Comparison of ENCODE assay signal across 9 cellular contexts in the genomic region with DNA sequence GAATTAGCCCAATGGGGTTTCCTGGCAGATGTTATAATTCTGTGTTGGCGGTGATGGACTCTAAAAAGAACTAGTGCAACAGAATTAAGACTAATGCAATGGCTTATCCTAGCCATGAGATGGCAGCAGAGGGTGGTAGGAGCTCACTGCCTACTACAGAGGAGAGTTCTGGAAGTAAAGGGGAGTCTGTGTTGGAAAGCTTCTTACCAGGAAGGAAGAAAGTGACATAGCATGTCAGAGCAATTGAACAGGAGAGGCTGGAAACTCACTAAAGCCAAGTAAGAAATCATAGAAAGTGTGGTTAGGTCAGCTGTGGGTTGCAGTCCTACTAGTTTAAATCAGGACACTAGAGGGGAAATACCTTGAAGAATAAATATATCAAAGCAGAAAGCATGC. TPM values are rescaled to one million over a fixed set of nuclear protein-coding genes. Genes with fewer than 3 reads are reported as not detected.
A peak's percentile ranks its signal among the peaks of the same experiment; 100 is the strongest.
DNase-seq lines count a peak whose midpoint lies in the region; ATAC-seq and TF ChIP-seq lines count a peak whose summit lies in the region.
"Had no signal": no experiment of that assay in that cellular context is flagged by ENCODE, and none has a peak within 500 bp of the region (broad histone marks: within the 10 kb centered on the region; RNA-seq: fewer than 3 reads in every experiment).

No MANE protein-coding gene starts in this region.

- no peak overlapping the region for H3K23ac ChIP-seq in neuronal stem cell (ENCODE audit: low read depth, low read length, poor library complexity)

- H3K9me3 ChIP-seq in T-helper 17 cell (ENCODE audit: control insufficient read depth, low read length, poor library complexity, severe bottlenecking) (no peaks in the 10 kb centered on the region), neuronal stem cell (replicated peaks in 1 of 2; ENCODE audit: control insufficient read depth in 2 of 2, insufficient read depth in 1 of 2, low read depth in 1 of 2, low read length in 2 of 2) (no peaks in the 10 kb centered on the region)

- H3K18ac ChIP-seq in neuronal stem cell (ENCODE audit: low read length): no peak overlapping the region

- no peak overlapping the region for H4K91ac ChIP-seq in neuronal stem cell (ENCODE audit: low read depth, low read length, poor library complexity)

- H3K27ac Mint-ChIP-seq in T-helper 17 cell: no peak overlapping the region
- H3K27ac Mint-ChIP-seq: T-cell had no signal

- WGBS in neuronal stem cell (ENCODE audit: extremely low coverage in 2 of 2, insufficient read length in 2 of 2, insufficient replicate concordance in 1 of 2), 2 donors: no CpG with 5 or more reads among the region's 1 CpG

- no peaks in the 10 kb centered on the region for H3K36me3 Mint-ChIP-seq in T-helper 17 cell (ENCODE audit: low read depth)
- H3K36me3 Mint-ChIP-seq: T-cell had no signal

- H3K4me1 Mint-ChIP-seq in T-helper 17 cell: no peaks in the 10 kb centered on the region

- H3K27me3 Mint-ChIP-seq in T-helper 17 cell: peaks cover 10% of the 10 kb centered on the region

- H2BK15ac ChIP-seq in neuronal stem cell (ENCODE audit: low read length): no peak overlapping the region

- no peaks in the 10 kb centered on the region for H3K4me1 ChIP-seq in neuronal stem cell (ENCODE audit: control insufficient read depth in 2 of 2, insufficient read depth in 1 of 2, low read depth in 1 of 2, low read length in 2 of 2)

- TF ChIP-seq CTCF in GM12873 (IDR thresholded peaks at IDR 0.05; ENCODE audit: insufficient read depth, low read depth, low read length, missing control alignments): peak; percentile 82
- TF ChIP-seq CTCF in HFF-Myc (IDR thresholded peaks at IDR 0.05; ENCODE audit: low read depth, low read length, missing control alignments): peak; percentile 51

- no peak overlapping the region for H3K4me3 ChIP-seq in HFF-Myc (replicated peaks; ENCODE audit: low read depth, low read length)
- H3K4me3 ChIP-seq in neuronal stem cell (ENCODE audit: low read length in 2 of 2): no peak overlapping the region

- H3K79me1 ChIP-seq in neuronal stem cell (ENCODE audit: low read depth, low read length): no peaks in the 10 kb centered on the region

- no peaks in the 10 kb centered on the region for H3K36me3 ChIP-seq in neuronal stem cell (replicated peaks in 1 of 2; ENCODE audit: control insufficient read depth in 2 of 2, insufficient read depth in 2 of 2, low read length in 2 of 2)

- H2BK120ac ChIP-seq in neuronal stem cell (ENCODE audit: low read depth, low read length): no peak overlapping the region

- peak; percentile 3 to 15 for DNase-seq in AML-193 (lab: John Stamatoyannopoulos, UW)
- no peak for DNase-seq in HFF-Myc (ENCODE audit: extremely low read depth, low read depth)
- DNase-seq in M059J (ENCODE audit: low read depth): peak; percentile 63
- no peak for DNase-seq in T-helper 17 cell
- peak; percentile 58 for DNase-seq in fibroblast of peridontal ligament (ENCODE audit: extremely low read depth)
- peak; percentile 54 for DNase-seq in neuronal stem cell (ENCODE audit: low spot score)

- H2AK5ac ChIP-seq in neuronal stem cell (ENCODE audit: low read depth, low read length): no peak overlapping the region

- ATAC-seq in T-helper 17 cell: peak; percentile 49
- ATAC-seq in activated CD4-positive, CD25-positive, alpha-beta regulatory T cell treated with anti-CD3 and anti-CD28 coated beads, Interleukin-2, amount 50 U/mL, for 24 hours: no peak
- ATAC-seq: T-cell had no signal

- no peak overlapping the region for H3K4me2 ChIP-seq in neuronal stem cell (ENCODE audit: insufficient read depth, low read length, poor library complexity, severe bottlenecking)

- H2BK12ac ChIP-seq in neuronal stem cell (ENCODE audit: low read length): no peak overlapping the region

- H2BK5ac ChIP-seq in neuronal stem cell (ENCODE audit: low read length): no peak overlapping the region

- H3K27ac ChIP-seq in neuronal stem cell (replicated peaks; ENCODE audit: low read length): peak overlapping the region; percentile 69

- H3K27me3 ChIP-seq in neuronal stem cell (ENCODE audit: control insufficient read depth in 3 of 3, insufficient read depth in 3 of 3, low read depth in 1 of 3, low read length in 3 of 3): no peaks in the 10 kb centered on the region

- no peak overlapping the region for H3K4ac ChIP-seq in neuronal stem cell (ENCODE audit: low read length)

- H3K9ac ChIP-seq in neuronal stem cell (ENCODE audit: low read depth, low read length, poor library complexity): no peak overlapping the region

- H2AFZ ChIP-seq in neuronal stem cell (ENCODE audit: low read length): no peak overlapping the region

- no peak overlapping the region for H3K14ac ChIP-seq in neuronal stem cell (ENCODE audit: low read length)

- no peak overlapping the region for H3K4me3 Mint-ChIP-seq in T-helper 17 cell
- H3K4me3 Mint-ChIP-seq: T-cell had no signal

- H4K8ac ChIP-seq in neuronal stem cell (ENCODE audit: low read depth, low read length): no peak overlapping the region

RNA-seq across cellular contexts. Expression of a gene that starts 6.3 kb away (rescaled TPM):
- not detected in 2 replicates for total RNA-seq in M059J (2014; rRNA removed; shearing (Covaris generic))
- total RNA-seq in T-helper 17 cell: not detected
- 0.03 TPM for polyA plus RNA-seq in neuronal stem cell (2013, experiment 1 of 2)
- polyA plus RNA-seq in neuronal stem cell (2013, experiment 2 of 2): 0.11 TPM

Comparison
In these comparisons a context has a peak if more than half of its experiments do, and no peak if none do; other contexts are left out.
1. DNase-seq: peak in AML-193 (2 of 2), M059J (single experiment), fibroblast of peridontal ligament (single experiment) and neuronal stem cell (single experiment); none in HFF-Myc (single experiment) and T-helper 17 cell (0 of 3).